Comparison of ENCODE assay signal across 8 cellular contexts in the genomic region with DNA sequence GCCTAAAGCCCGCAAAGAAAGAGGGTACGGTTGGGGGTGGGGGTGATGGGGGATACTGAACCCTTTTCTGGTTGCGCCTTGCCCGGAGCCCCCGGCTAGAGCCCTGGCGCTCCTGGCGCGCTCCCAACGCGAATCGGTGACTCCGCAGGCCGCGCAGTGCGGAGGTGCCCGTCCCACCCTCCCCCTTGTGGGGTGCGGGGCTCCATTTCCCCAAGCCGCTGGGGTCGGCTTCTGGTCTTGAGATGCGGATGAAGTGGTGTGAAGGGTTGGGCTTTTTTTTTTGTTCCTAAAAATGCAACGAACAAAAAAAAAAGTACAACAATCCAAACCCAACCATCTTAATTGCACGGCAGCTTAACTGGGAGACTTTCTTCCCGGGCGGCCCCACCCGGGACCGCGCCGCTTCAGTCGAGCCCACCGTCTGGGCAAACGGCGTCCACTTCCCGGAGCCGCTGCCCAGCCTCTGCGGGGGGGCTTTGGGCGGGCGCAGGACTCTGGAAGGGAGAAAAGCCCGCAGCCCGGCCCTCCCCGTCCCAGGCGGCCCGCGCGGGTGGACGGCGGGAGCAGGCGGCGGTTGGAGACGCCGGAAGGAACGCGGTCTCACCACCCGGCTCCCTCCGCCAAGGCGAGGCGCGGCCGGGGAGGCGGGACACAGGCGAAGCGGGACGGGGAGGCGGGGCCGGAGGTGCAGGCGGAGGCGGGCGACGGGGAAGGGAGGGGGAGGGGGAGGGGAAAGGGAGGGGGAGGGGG. TPM values are rescaled to one million over a fixed set of nuclear protein-coding genes. Genes with fewer than 3 reads are reported as not detected.
A peak's percentile ranks its signal among the peaks of the same experiment; 100 is the strongest.
DNase-seq lines count a peak whose midpoint lies in the region; ATAC-seq and TF ChIP-seq lines count a peak whose summit lies in the region.

No MANE protein-coding gene starts in this region.

- no peaks in the 10 kb centered on the region for H3K9me3 ChIP-seq in body of pancreas
- H3K9me3 ChIP-seq in iPS-15b (ENCODE audit: control insufficient read depth, insufficient read depth, low read length), result no peaks in the 10 kb centered on the region
- no peaks in the 10 kb centered on the region for H3K9me3 ChIP-seq in gastrocnemius medialis

- H3K27ac ChIP-seq in body of pancreas, result peak overlapping the region; percentile 84 to 100 (median 98)
- peak overlapping the region; percentile 98 to 100 (median 98) for H3K27ac ChIP-seq in gastrocnemius medialis

- in situ Hi-C loops in gastrocnemius medialis (cut with MboI; ENCODE audit: low sequenced_read_pairs in 4 of 4), result loop anchor here in 3 of 4 donors (10.0 to 25.0 kb wide), 6 partner anchors 88 to 916 kb away; a partner anchor contains a TSS

- H3K4me3 ChIP-seq in GM12865 (ENCODE audit: low read depth, low read length) (peak overlapping the region; percentile 92), body of pancreas (peak overlapping the region; percentile 76 to 96), iPS-15b (ENCODE audit: low read depth, low read length) (peak overlapping the region; percentile 62), gastrocnemius medialis (peak overlapping the region; percentile 90 to 97 (median 96))

- peak; percentile 95 for DNase-seq in GM12865 (ENCODE audit: low read depth)
- peak; percentile 47 for DNase-seq in NCI-H1694 (lab: John Stamatoyannopoulos, UW)
- DNase-seq in UCSD-AML1 (lab: John Stamatoyannopoulos, UW; ENCODE audit: unreplicated experiment), result peak; percentile 91
- peak; percentile 93 to 95 (median 94) for DNase-seq in body of pancreas
- peak; percentile 91 to 93 for DNase-seq in gastrocnemius medialis
- DNase-seq in OCI-M2 (lab: John Stamatoyannopoulos, UW; ENCODE audit: unreplicated experiment), result no peak

- peak; percentile 65 to 78 (median 73) for TF ChIP-seq POLR2A in body of pancreas (IDR thresholded peaks at IDR 0.05)
- peak in 1 of 2 donors; percentile 58 for TF ChIP-seq POLR2A in gastrocnemius medialis (IDR thresholded peaks at IDR 0.05)

- H3K27me3 ChIP-seq in body of pancreas (no peaks in the 10 kb centered on the region), iPS-15b (ENCODE audit: control insufficient read depth, insufficient read depth, low read length) (peaks cover 5% of the 10 kb centered on the region), gastrocnemius medialis (no peaks in the 10 kb centered on the region)

- WGBS in body of pancreas, 2 donors, result 0 to 1% methylated on average over 22 to 58 of the region's 68 CpGs

- intact Hi-C loops in body of pancreas (cut with DNase I) (no loop called here), gastrocnemius medialis (cut with DNase I; ENCODE audit: low total_unique reads) (loop anchor here (2.0 to 5.0 kb wide), 3 partner anchors 60 to 916 kb away; a partner anchor contains a TSS)

- H3K9ac ChIP-seq in iPS-15b (ENCODE audit: low read depth, low read length), result no peak overlapping the region

- H3K36me3 ChIP-seq in body of pancreas (replicated peaks in 1 of 2; ENCODE audit: insufficient read depth in 1 of 2, low read depth in 2 of 2) (no peaks in the 10 kb centered on the region), iPS-15b (ENCODE audit: control insufficient read depth, insufficient read depth, low read length) (no peaks in the 10 kb centered on the region), gastrocnemius medialis (peaks cover 0 to 18% of the 10 kb centered on the region in 2 donors)

- no peak for TF ChIP-seq CTCF in GM12865 (IDR thresholded peaks at IDR 0.05; ENCODE audit: insufficient read depth, low read depth, low read length, missing control alignments)
- TF ChIP-seq CTCF in body of pancreas (IDR thresholded peaks at IDR 0.05), result peak in 2 of 7 experiments; percentile 2 to 7
- TF ChIP-seq CTCF in gastrocnemius medialis (IDR thresholded peaks at IDR 0.05 in 4 of 5, conservative IDR thresholded peaks at IDR 0.05 in 1 of 5), result no peak

- H3K4me1 ChIP-seq in body of pancreas (peaks cover 39% of the 10 kb centered on the region), iPS-15b (ENCODE audit: control insufficient read depth, insufficient read depth, low read length) (peaks cover 8% of the 10 kb centered on the region), gastrocnemius medialis (peaks cover 37 to 38% of the 10 kb centered on the region in 2 donors)

- peak; percentile 53 for ATAC-seq in HG02623 (IDR thresholded peaks at IDR 0.05; ENCODE audit: unreplicated experiment)
- peak; percentile 87 for ATAC-seq in body of pancreas
- peak; percentile 63 to 65 for ATAC-seq in gastrocnemius medialis

RNA-seq across cellular contexts. Expression of a gene that starts 0.5 kb away (rescaled TPM):
- total RNA-seq in body of pancreas (10 to 100 TPM in 1 of 2 donors, 1 to 10 TPM in 1; 4.6 to 11.2 TPM), gastrocnemius medialis (10 to 100 TPM; 11.4 to 21.5 (median 19.1) TPM)

RNA-seq across cellular contexts. Expression of a gene that starts 18.9 kb away (rescaled TPM):
- total RNA-seq in body of pancreas (under 1 TPM in 1 of 2 donors, not detected in 1; 0.78 TPM), gastrocnemius medialis (under 1 TPM in 2 of 4 donors, not detected in 2; 0.66 to 0.72 TPM)
